Comparison of ENCODE assay signal across 27 cellular contexts in genomic region chr21:44695641-44696040, GRCh38. TPM values are rescaled to one million over a fixed set of nuclear protein-coding genes. Genes with fewer than 3 reads are reported as not detected.
DNase-seq lines count a peak whose midpoint lies in the region; ATAC-seq and TF ChIP-seq lines count a peak whose summit lies in the region.
"Had no signal": no experiment of that assay in that cellular context is flagged by ENCODE, and none has a peak within 500 bp of the region (broad histone marks: within the 10 kb centered on the region; RNA-seq: fewer than 3 reads in every experiment).

No MANE protein-coding gene starts in this region.

- H3K27me3 ChIP-seq in PC-3 (ENCODE audit: low read length) = no peaks in the 10 kb centered on the region
- no peaks in the 10 kb centered on the region for H3K27me3 ChIP-seq in endodermal cell (ENCODE audit: control insufficient read depth, insufficient read depth, low read length, poor library complexity, severe bottlenecking)
- peaks cover 70% of the 10 kb centered on the region for H3K27me3 ChIP-seq in transverse colon

- H3K27ac ChIP-seq in PC-3 (ENCODE audit: low read length) = no peak overlapping the region
- no peak overlapping the region for H3K27ac ChIP-seq in endodermal cell (ENCODE audit: low read depth, low read length)
- H3K27ac ChIP-seq in transverse colon = no peak overlapping the region
- H3K27ac ChIP-seq: A549, HL-60, KMS-11, SK-N-MC had no signal

- H3F3A ChIP-seq in PC-3 (ENCODE audit: low read length, unreplicated experiment) = no peaks in the 10 kb centered on the region

- H3K9ac ChIP-seq in PC-3 (ENCODE audit: low read length) (no peak overlapping the region), endodermal cell (ENCODE audit: extremely low read depth, low read length, poor library complexity, severe bottlenecking) (no peak overlapping the region)
- H3K9ac ChIP-seq: KMS-11 had no signal

- POLR2A ChIA-PET in PC-3 (lab: Charles Lee; ENCODE audit: unreplicated experiment) = no interaction called here
- POLR2A ChIA-PET in naive thymus-derived CD8-positive, alpha-beta T cell (lab: Charles Lee) = no interaction called here

- no peak overlapping the region for H2AFZ ChIP-seq in PC-3 (ENCODE audit: low read length)

- TF ChIP-seq CTCF in GM13977 (IDR thresholded peaks at IDR 0.05; ENCODE audit: extremely low read depth, insufficient read depth, missing control alignments) = no peak
- TF ChIP-seq CTCF in PC-3 (conservative IDR thresholded peaks at IDR 0.05; ENCODE audit: low read depth, low read length) = no peak
- TF ChIP-seq CTCF in endodermal cell (conservative IDR thresholded peaks at IDR 0.05) = no peak
- TF ChIP-seq CTCF in transverse colon (IDR thresholded peaks at IDR 0.05) = no peak

- H3K9me3 Mint-ChIP-seq in endodermal cell = peaks cover 17% of the 10 kb centered on the region
- H3K9me3 Mint-ChIP-seq in naive thymus-derived CD8-positive, alpha-beta T cell = peaks cover 0 to 15% (median 3%) of the 10 kb centered on the region in 9 donors

- H4K20me1 ChIP-seq in PC-3 (ENCODE audit: low read length) = no peaks in the 10 kb centered on the region

- H3K9me3 ChIP-seq in PC-3 (ENCODE audit: low read length) = peaks cover 17% of the 10 kb centered on the region
- H3K9me3 ChIP-seq in endodermal cell (ENCODE audit: control insufficient read depth, low read length) = peaks cover 21% of the 10 kb centered on the region
- peaks cover 10% of the 10 kb centered on the region in 2 donors for H3K9me3 ChIP-seq in transverse colon

- H3K27ac Mint-ChIP-seq in endodermal cell = peak overlapping the region; percentile 36
- H3K27ac Mint-ChIP-seq in naive thymus-derived CD8-positive, alpha-beta T cell = peak overlapping the region in 6 of 10 donors; percentile 11 to 73 (median 38)
- H3K27ac Mint-ChIP-seq: IgD-negative memory B cell had no signal

- ATAC-seq in PC-3 = no peak
- ATAC-seq in naive thymus-derived CD8-positive, alpha-beta T cell = no peak
- ATAC-seq: A549, GM12878, HCT116 had no signal

- H3K27me3 Mint-ChIP-seq in endodermal cell (ENCODE audit: insufficient read depth) = peaks cover 19% of the 10 kb centered on the region
- peaks cover 15 to 42% (median 31%) of the 10 kb centered on the region in 5 donors for H3K27me3 Mint-ChIP-seq in naive thymus-derived CD8-positive, alpha-beta T cell

- intact Hi-C loops in PC-3 (cut with micrococcal nuclease) = no loop called here
- intact Hi-C loops in transverse colon (cut with DNase I; ENCODE audit: low total_unique reads) = no loop called here

- no peaks in the 10 kb centered on the region for H3K4me1 ChIP-seq in PC-3 (ENCODE audit: insufficient read depth, low read length)
- H3K4me1 ChIP-seq in endodermal cell (ENCODE audit: control insufficient read depth, insufficient read depth, low read length) = peaks cover 3% of the 10 kb centered on the region
- no peaks in the 10 kb centered on the region for H3K4me1 ChIP-seq in transverse colon
- H3K4me1 ChIP-seq: A549 had no signal

- H3K36me3 Mint-ChIP-seq in endodermal cell (ENCODE audit: low read depth) = peaks cover 4% of the 10 kb centered on the region
- peaks cover 0 to 5% (median 2%) of the 10 kb centered on the region in 3 donors for H3K36me3 Mint-ChIP-seq in naive thymus-derived CD8-positive, alpha-beta T cell

- no peak overlapping the region for H3K4me3 ChIP-seq in PC-3 (ENCODE audit: low read length)
- H3K4me3 ChIP-seq in endodermal cell (ENCODE audit: low read length) = no peak overlapping the region
- no peak overlapping the region for H3K4me3 ChIP-seq in transverse colon
- H3K4me3 ChIP-seq: A549, GM12878, SK-N-MC had no signal

- H3K4me3 Mint-ChIP-seq in endodermal cell = no peak overlapping the region
- peak overlapping the region in 1 of 10 donors; percentile 4 for H3K4me3 Mint-ChIP-seq in naive thymus-derived CD8-positive, alpha-beta T cell

- no peak for TF ChIP-seq EP300 in transverse colon (IDR thresholded peaks at IDR 0.05; ENCODE audit: low read depth)

- DNase-seq in GM13977 (ENCODE audit: low spot score) = peak; percentile 14
- DNase-seq in PC-3 = no peak
- no peak for DNase-seq in endodermal cell
- DNase-seq in naive thymus-derived CD8-positive, alpha-beta T cell = no peak
- DNase-seq in NCI-H2227 treated with DMSO at 0.1 percent for 48 hours (lab: John Stamatoyannopoulos, UW) = no peak
- DNase-seq in GOT3 (lab: John Stamatoyannopoulos, UW) = no peak
- no peak for DNase-seq in G401 (ENCODE audit: low spot score)
- DNase-seq in transverse colon = no peak
- DNase-seq: C1 segment of cervical spinal cord; CD4-positive, alpha-beta memory T cell; COR-L47; GDM1; MM.1S; NCI-H1694; NCI-H2029 treated with DMSO at 0.1 percent for 48 hours; NCI-H226; NCI-H510A; NCI-H69; SIG-M5 had no signal

- no peak for TF ChIP-seq POLR2A in transverse colon (IDR thresholded peaks at IDR 0.05)

- in situ Hi-C loops in GM13977 (cut with MboI; ENCODE audit: low pct_unique_long_range_greater_than_20kb, low sequenced_read_pairs, unreplicated experiment) = no loop called here
- in situ Hi-C loops in G401 (cut with HindIII; ENCODE audit: low sequenced_read_pairs) = no loop called here
- in situ Hi-C loops in transverse colon (cut with MboI; ENCODE audit: low pct_ligation_motif_present in 1 of 4, low pct_unique_long_range_greater_than_20kb in 1 of 4, low sequenced_read_pairs in 3 of 4) = loop anchor here in 2 of 4 donors (25.0 kb wide), 1 partner anchor 108 kb away; the partner anchor contains the start of genes KRTAP10-5 (in 2 of the 2) and KRTAP10-6 (in 2 of the 2)

- no peaks in the 10 kb centered on the region for H3K9me2 ChIP-seq in PC-3 (replicated peaks; ENCODE audit: low read length)

- peaks cover 35% of the 10 kb centered on the region for H3K4me1 Mint-ChIP-seq in endodermal cell
- peaks cover 16 to 72% (median 35%) of the 10 kb centered on the region in 4 donors for H3K4me1 Mint-ChIP-seq in naive thymus-derived CD8-positive, alpha-beta T cell

- no peak overlapping the region for H3K4me2 ChIP-seq in PC-3 (ENCODE audit: low read length)
- H3K4me2 ChIP-seq: A549, KMS-11 had no signal

- WGBS in endodermal cell (ENCODE audit: insufficient coverage in 1 of 2, insufficient read length in 1 of 2), 2 experiments = 88% methylated on average over 8 of the region's 8 CpGs
- 90% methylated on average over 8 of the region's 8 CpGs; no CpG with 5 or more reads in 1 of the 2 donors for WGBS in transverse colon (ENCODE audit: low coverage in 1 of 2), 2 donors

- CTCF ChIA-PET in PC-3 (lab: Charles Lee) = interaction anchor here (0.6 kb wide), 1 partner anchor 158 kb away, joined by 3 read pairs; no protein-coding TSS in a partner anchor

- no peaks in the 10 kb centered on the region for H3K36me3 ChIP-seq in PC-3 (ENCODE audit: low read depth, low read length)
- H3K36me3 ChIP-seq in endodermal cell (ENCODE audit: control insufficient read depth, insufficient read depth, low read length) = no peaks in the 10 kb centered on the region
- H3K36me3 ChIP-seq in transverse colon = no peaks in the 10 kb centered on the region

- BruUV-seq in PC-3 (replicated peaks; lab: Mats Ljungman, UMichigan) = TSS peak; percentile 17

- no peaks in the 10 kb centered on the region for H3K79me2 ChIP-seq in PC-3 (ENCODE audit: low read length)

RNA-seq across cellular contexts. Expression of gene KRTAP10-12, which starts 1.3 kb away (rescaled TPM):
- not detected in 2 replicates for total RNA-seq in PC-3 (2014; rRNA removed)
- not detected for total RNA-seq in endodermal cell
- polyA plus RNA-seq in endodermal cell (2013, experiment 1 of 2) = not detected
- not detected for polyA plus RNA-seq in endodermal cell (2013, experiment 2 of 2)
- not detected for total RNA-seq in naive thymus-derived CD8-positive, alpha-beta T cell
- not detected for polyA plus RNA-seq in naive thymus-derived CD8-positive, alpha-beta T cell
- not detected in 2 replicates for total RNA-seq in G401 (2014; rRNA removed; shearing (Covaris generic))
- total RNA-seq in transverse colon = not detected
- total RNA-seq: CD4-positive, alpha-beta memory T cell; GM12878; OCI-LY7 had no signal
- polyA plus RNA-seq: A549; CD4-positive, alpha-beta memory T cell; GM12878; IgD-negative memory B cell had no signal

RNA-seq across cellular contexts. Expression of gene KRTAP12-1, which starts 13.7 kb away (rescaled TPM):
- total RNA-seq in PC-3 (2014; rRNA removed) = 0.62 and 0.86 TPM in 2 replicates
- not detected for total RNA-seq in endodermal cell
- polyA plus RNA-seq in endodermal cell (2013, experiment 1 of 2) = not detected
- polyA plus RNA-seq in endodermal cell (2013, experiment 2 of 2) = not detected
- total RNA-seq in naive thymus-derived CD8-positive, alpha-beta T cell = not detected
- polyA plus RNA-seq in naive thymus-derived CD8-positive, alpha-beta T cell = not detected
- total RNA-seq in G401 (2014; rRNA removed; shearing (Covaris generic)) = not detected in 2 replicates
- total RNA-seq in transverse colon = not detected
- total RNA-seq: CD4-positive, alpha-beta memory T cell; GM12878; OCI-LY7 had no signal
- polyA plus RNA-seq: A549; CD4-positive, alpha-beta memory T cell; GM12878; IgD-negative memory B cell had no signal

RNA-seq across cellular contexts. Expression of gene TSPEAR, which starts 15.7 kb away (rescaled TPM):
- total RNA-seq in PC-3 (2014; rRNA removed) (2.1 and 3.2 TPM in 2 replicates), endodermal cell (1 to 10 TPM; 1.5 to 6.0 TPM), transverse colon (not detected)
- 0.32 TPM for polyA plus RNA-seq in endodermal cell (2013, experiment 1 of 2)
- polyA plus RNA-seq in endodermal cell (2013, experiment 2 of 2) = 0.29 TPM
- not detected for total RNA-seq in naive thymus-derived CD8-positive, alpha-beta T cell
- under 1 TPM in 1 of 3 donors, not detected in 2; 0.07 TPM for polyA plus RNA-seq in naive thymus-derived CD8-positive, alpha-beta T cell
- total RNA-seq in G401 (2014; rRNA removed; shearing (Covaris generic)) = not detected in 2 replicates
- total RNA-seq: CD4-positive, alpha-beta memory T cell; GM12878; OCI-LY7 had no signal
- polyA plus RNA-seq: A549, GM12878, IgD-negative memory B cell had no signal

RNA-seq across cellular contexts. Expression of gene KRTAP12-2, which starts 28.9 kb away (rescaled TPM):
- total RNA-seq in PC-3 (2014; rRNA removed) (not detected in 2 replicates), endodermal cell (not detected), transverse colon (not detected)
- polyA plus RNA-seq in endodermal cell (2013, experiment 1 of 2) = not detected
- not detected for polyA plus RNA-seq in endodermal cell (2013, experiment 2 of 2)
- total RNA-seq in naive thymus-derived CD8-positive, alpha-beta T cell = not detected
- polyA plus RNA-seq in naive thymus-derived CD8-positive, alpha-beta T cell = not detected
- not detected in 2 replicates for total RNA-seq in G401 (2014; rRNA removed; shearing (Covaris generic))
- total RNA-seq: CD4-positive, alpha-beta memory T cell; GM12878; OCI-LY7 had no signal
- polyA plus RNA-seq: A549; CD4-positive, alpha-beta memory T cell; GM12878; IgD-negative memory B cell had no signal

RNA-seq across cellular contexts. Expression of gene KRTAP12-3, which starts 37.9 kb away (rescaled TPM):
- total RNA-seq in PC-3 (2014; rRNA removed) (not detected in 2 replicates), endodermal cell (not detected), transverse colon (not detected)
- polyA plus RNA-seq in endodermal cell (2013, experiment 1 of 2) = not detected
- not detected for polyA plus RNA-seq in endodermal cell (2013, experiment 2 of 2)
- total RNA-seq in naive thymus-derived CD8-positive, alpha-beta T cell = not detected
- polyA plus RNA-seq in naive thymus-derived CD8-positive, alpha-beta T cell = not detected
- total RNA-seq in G401 (2014; rRNA removed; shearing (Covaris generic)) = not detected in 2 replicates
- total RNA-seq: CD4-positive, alpha-beta memory T cell; GM12878; OCI-LY7 had no signal
- polyA plus RNA-seq: A549, GM12878, IgD-negative memory B cell had no signal
